In genomic region chr3:50642382-50642781, GRCh38 we compare ENCODE assay signal across 18 cellular contexts. TPM values are rescaled to one million over a fixed set of nuclear protein-coding genes. Genes with fewer than 3 reads are reported as not detected.
"Had no signal": no experiment of that assay in that cellular context is flagged by ENCODE, and none has a peak within 500 bp of the region (broad histone marks: within the 10 kb centered on the region; RNA-seq: fewer than 3 reads in every experiment).

No MANE protein-coding gene starts in this region.

- H3K4me3 Mint-ChIP-seq: activated B cell treated with CpG ODN at 0.5 μM for 24 hours; activated CD4-positive, alpha-beta T cell treated with anti-CD3 and anti-CD28 coated beads, Interleukin-2, amount 10 ng/mL, durations not matched to agents 24 days and 14 days; mesothelial cell of epicardium; nephron had no signal

- H3K27ac ChIP-seq: SK-N-MC, spleen, thyroid gland had no signal

- H3K27ac Mint-ChIP-seq: activated B cell treated with CpG ODN at 0.5 μM for 24 hours, mesothelial cell of epicardium, nephron had no signal

- FAIRE-seq: frontal cortex, kidney had no signal

- H3K9me3 Mint-ChIP-seq: activated B cell treated with CpG ODN at 0.5 μM for 24 hours; activated CD4-positive, alpha-beta T cell treated with anti-CD3 and anti-CD28 coated beads, Interleukin-2, amount 10 ng/mL, durations not matched to agents 24 days and 14 days; mesothelial cell of epicardium; nephron had no signal

- H3K4me1 Mint-ChIP-seq: activated B cell treated with CpG ODN at 0.5 μM for 24 hours had no signal

- H3K27me3 Mint-ChIP-seq: activated B cell treated with CpG ODN at 0.5 μM for 24 hours; activated CD4-positive, alpha-beta T cell treated with anti-CD3 and anti-CD28 coated beads, Interleukin-2, amount 10 ng/mL, durations not matched to agents 24 days and 14 days had no signal

- DNase-seq: activated B cell treated with CpG ODN at 0.5 μM for 24 hours; activated CD4-positive, alpha-beta T cell treated with anti-CD3 and anti-CD28 coated beads, Interleukin-2, amount 10 ng/mL, durations not matched to agents 24 days and 14 days; activated gamma-delta T cell treated with Interleukin-2 at 50 U/mL for 16 hours; effector CD4-positive, alpha-beta T cell; head of caudate nucleus; kidney; nucleus accumbens; posterior cingulate gyrus; spleen; stimulated activated CD8-positive, alpha-beta memory T cell treated with anti-CD3 and anti-CD28 coated beads, Interleukin-4, amount 100 ng/mL, for 48 hours; stimulated activated naive CD4-positive, alpha-beta T cell treated with Interleukin-2 at 50 U/mL for 16 hours; thyroid gland had no signal

- H3K9me3 ChIP-seq: spleen, thyroid gland had no signal

- H3K27me3 ChIP-seq: spleen, thyroid gland had no signal

- ATAC-seq: left lobe of liver had no signal

- H3K4me3 ChIP-seq: SK-N-MC, spleen, thyroid gland had no signal

RNA-seq across cellular contexts. Expression of gene DOCK3, which starts 32.3 kb away (rescaled TPM):
- total RNA-seq: left lobe of liver, lung microvascular endothelial cell had no signal
